1 cellular context compared by ENCODE assay signal in the genomic region with DNA sequence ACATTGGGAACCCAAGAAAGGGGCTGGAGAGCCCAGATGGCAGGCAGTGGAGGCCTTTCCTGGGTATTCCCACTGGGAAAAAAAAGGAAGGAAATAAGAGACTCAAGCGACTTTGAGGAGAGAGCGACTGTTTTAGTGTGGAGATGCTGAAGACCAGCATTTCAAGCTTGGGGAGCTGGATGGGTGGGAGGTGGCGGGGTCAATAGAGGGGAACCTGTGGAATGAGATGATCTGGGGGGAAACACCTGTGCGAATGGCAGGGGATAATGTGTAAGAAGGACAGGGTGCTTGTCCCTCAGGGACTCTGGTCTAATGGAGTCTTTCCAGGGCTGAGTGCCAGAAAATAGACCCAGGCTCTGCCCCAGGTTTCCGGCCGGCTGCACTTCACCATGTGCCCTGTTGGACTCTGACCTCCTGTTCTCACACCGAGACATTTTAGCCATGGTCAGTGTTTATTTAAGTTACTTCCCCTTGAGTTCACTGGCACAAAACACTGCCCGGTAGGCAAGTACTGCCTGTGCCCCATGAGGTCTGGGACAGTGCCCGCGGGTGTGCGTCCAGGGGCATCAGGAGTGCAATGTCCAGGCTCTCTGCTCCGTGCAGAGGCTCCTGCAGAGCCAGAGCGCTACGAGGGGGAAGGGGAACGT.
TF ChIP-seq lines count a peak whose summit lies in the region.

No MANE protein-coding gene starts in this region.

TF ChIP-seq in HepG2, 621 proteins besides CTCF, POLR2A, EP300 and RAD21 (continued from another document and continues in another):
- TF ChIP-seq ZNF572 (CRISPR knock-in tag; IDR thresholded peaks at IDR 0.05) (0 out of 2 replicates have a peak, but pooled peaks have one; percentile 36), FOXA3 (CRISPR knock-in tag; IDR thresholded peaks at IDR 0.05) (peak; percentile 79), ZMYM3 (CRISPR knock-in tag; IDR thresholded peaks at IDR 0.05) (peak; percentile 44), KLF12 (CRISPR knock-in tag; IDR thresholded peaks at IDR 0.05; ENCODE audit: borderline replicate concordance) (no peak), HCFC1 (IDR thresholded peaks at IDR 0.05; ENCODE audit: low read depth, low read length) (no peak), MEIS1 (CRISPR knock-in tag; IDR thresholded peaks at IDR 0.05; ENCODE audit: borderline replicate concordance) (no peak), CBX1 (IDR thresholded peaks at IDR 0.05; ENCODE audit: low read depth) (no peak), SP5 (CRISPR knock-in tag; IDR thresholded peaks at IDR 0.05; ENCODE audit: borderline replicate concordance, low read depth) (no peak), HDAC2 (CRISPR knock-in tag; IDR thresholded peaks at IDR 0.05) (peak; percentile 58; the same call in 1 of the 2 replicates), PHF21A (CRISPR knock-in tag; IDR thresholded peaks at IDR 0.05) (peak; percentile 79), RNF2 (conservative IDR thresholded peaks at IDR 0.05; ENCODE audit: low read depth) (peak; percentile 75), ETV5 (CRISPR knock-in tag; IDR thresholded peaks at IDR 0.05; ENCODE audit: borderline replicate concordance) (peak; percentile 86), ZNF235 (CRISPR knock-in tag; IDR thresholded peaks at IDR 0.05; ENCODE audit: borderline replicate concordance) (no peak), HHEX (CRISPR knock-in tag; IDR thresholded peaks at IDR 0.05) (no peak), ZBTB3 (CRISPR knock-in tag; IDR thresholded peaks at IDR 0.05; ENCODE audit: borderline replicate concordance, low read depth) (no peak), FOXP1 (IDR thresholded peaks at IDR 0.05) (no peak), FOXP1 (CRISPR knock-in tag; IDR thresholded peaks at IDR 0.05) (no peak), FOXK1 (CRISPR knock-in tag; IDR thresholded peaks at IDR 0.05; ENCODE audit: borderline replicate concordance, low read depth) (peak; percentile 50; the same call in 1 of the 2 replicates), ZNF20 (CRISPR knock-in tag; IDR thresholded peaks at IDR 0.05) (0 out of 2 replicates have a peak, but pooled peaks have one; percentile 69), TSC22D2 (CRISPR knock-in tag; IDR thresholded peaks at IDR 0.05; ENCODE audit: borderline replicate concordance) (no peak), ZNF24 (IDR thresholded peaks at IDR 0.05) (no peak), PRMT3 (CRISPR knock-in tag; IDR thresholded peaks at IDR 0.05; ENCODE audit: borderline replicate concordance, low read depth) (no peak), ZC3H4 (CRISPR knock-in tag; IDR thresholded peaks at IDR 0.05; ENCODE audit: borderline replicate concordance) (no peak), ZNF781 (CRISPR knock-in tag; IDR thresholded peaks at IDR 0.05; ENCODE audit: borderline replicate concordance, not compliant biosample characterization) (no peak), ZNF768 (CRISPR knock-in tag; IDR thresholded peaks at IDR 0.05) (no peak), GPN1 (CRISPR knock-in tag; IDR thresholded peaks at IDR 0.05; ENCODE audit: borderline replicate concordance) (no peak), ZNF230 (CRISPR knock-in tag; IDR thresholded peaks at IDR 0.05) (0 out of 2 replicates have a peak, but pooled peaks have one; percentile 31), CBFB (CRISPR knock-in tag; IDR thresholded peaks at IDR 0.05) (no peak), ZNF234 (CRISPR knock-in tag; conservative IDR thresholded peaks at IDR 0.05) (no peak), NCOA1 (CRISPR knock-in tag; IDR thresholded peaks at IDR 0.05) (no peak), FOSL1 (CRISPR knock-in tag; IDR thresholded peaks at IDR 0.05; ENCODE audit: borderline replicate concordance) (no peak), ZNF207 (IDR thresholded peaks at IDR 0.05; ENCODE audit: borderline replicate concordance) (no peak), RBFOX2 (IDR thresholded peaks at IDR 0.05; ENCODE audit: low read depth, low read length) (no peak), SP140L (CRISPR knock-in tag; IDR thresholded peaks at IDR 0.05; ENCODE audit: borderline replicate concordance) (no peak)
- TF ChIP-seq, protein P1, sequence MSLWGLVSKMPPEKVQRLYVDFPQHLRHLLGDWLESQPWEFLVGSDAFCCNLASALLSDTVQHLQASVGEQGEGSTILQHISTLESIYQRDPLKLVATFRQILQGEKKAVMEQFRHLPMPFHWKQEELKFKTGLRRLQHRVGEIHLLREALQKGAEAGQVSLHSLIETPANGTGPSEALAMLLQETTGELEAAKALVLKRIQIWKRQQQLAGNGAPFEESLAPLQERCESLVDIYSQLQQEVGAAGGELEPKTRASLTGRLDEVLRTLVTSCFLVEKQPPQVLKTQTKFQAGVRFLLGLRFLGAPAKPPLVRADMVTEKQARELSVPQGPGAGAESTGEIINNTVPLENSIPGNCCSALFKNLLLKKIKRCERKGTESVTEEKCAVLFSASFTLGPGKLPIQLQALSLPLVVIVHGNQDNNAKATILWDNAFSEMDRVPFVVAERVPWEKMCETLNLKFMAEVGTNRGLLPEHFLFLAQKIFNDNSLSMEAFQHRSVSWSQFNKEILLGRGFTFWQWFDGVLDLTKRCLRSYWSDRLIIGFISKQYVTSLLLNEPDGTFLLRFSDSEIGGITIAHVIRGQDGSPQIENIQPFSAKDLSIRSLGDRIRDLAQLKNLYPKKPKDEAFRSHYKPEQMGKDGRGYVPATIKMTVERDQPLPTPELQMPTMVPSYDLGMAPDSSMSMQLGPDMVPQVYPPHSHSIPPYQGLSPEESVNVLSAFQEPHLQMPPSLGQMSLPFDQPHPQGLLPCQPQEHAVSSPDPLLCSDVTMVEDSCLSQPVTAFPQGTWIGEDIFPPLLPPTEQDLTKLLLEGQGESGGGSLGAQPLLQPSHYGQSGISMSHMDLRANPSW (CRISPR knock-in tag; IDR thresholded peaks at IDR 0.05; ENCODE audit: borderline replicate concordance), result no peak
- TF ChIP-seq, protein P2, sequence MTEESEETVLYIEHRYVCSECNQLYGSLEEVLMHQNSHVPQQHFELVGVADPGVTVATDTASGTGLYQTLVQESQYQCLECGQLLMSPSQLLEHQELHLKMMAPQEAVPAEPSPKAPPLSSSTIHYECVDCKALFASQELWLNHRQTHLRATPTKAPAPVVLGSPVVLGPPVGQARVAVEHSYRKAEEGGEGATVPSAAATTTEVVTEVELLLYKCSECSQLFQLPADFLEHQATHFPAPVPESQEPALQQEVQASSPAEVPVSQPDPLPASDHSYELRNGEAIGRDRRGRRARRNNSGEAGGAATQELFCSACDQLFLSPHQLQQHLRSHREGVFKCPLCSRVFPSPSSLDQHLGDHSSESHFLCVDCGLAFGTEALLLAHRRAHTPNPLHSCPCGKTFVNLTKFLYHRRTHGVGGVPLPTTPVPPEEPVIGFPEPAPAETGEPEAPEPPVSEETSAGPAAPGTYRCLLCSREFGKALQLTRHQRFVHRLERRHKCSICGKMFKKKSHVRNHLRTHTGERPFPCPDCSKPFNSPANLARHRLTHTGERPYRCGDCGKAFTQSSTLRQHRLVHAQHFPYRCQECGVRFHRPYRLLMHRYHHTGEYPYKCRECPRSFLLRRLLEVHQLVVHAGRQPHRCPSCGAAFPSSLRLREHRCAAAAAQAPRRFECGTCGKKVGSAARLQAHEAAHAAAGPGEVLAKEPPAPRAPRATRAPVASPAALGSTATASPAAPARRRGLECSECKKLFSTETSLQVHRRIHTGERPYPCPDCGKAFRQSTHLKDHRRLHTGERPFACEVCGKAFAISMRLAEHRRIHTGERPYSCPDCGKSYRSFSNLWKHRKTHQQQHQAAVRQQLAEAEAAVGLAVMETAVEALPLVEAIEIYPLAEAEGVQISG (CRISPR knock-in tag; IDR thresholded peaks at IDR 0.05), result peak; percentile 62; the same call in 1 of the 2 replicates
- TF ChIP-seq, protein P3, sequence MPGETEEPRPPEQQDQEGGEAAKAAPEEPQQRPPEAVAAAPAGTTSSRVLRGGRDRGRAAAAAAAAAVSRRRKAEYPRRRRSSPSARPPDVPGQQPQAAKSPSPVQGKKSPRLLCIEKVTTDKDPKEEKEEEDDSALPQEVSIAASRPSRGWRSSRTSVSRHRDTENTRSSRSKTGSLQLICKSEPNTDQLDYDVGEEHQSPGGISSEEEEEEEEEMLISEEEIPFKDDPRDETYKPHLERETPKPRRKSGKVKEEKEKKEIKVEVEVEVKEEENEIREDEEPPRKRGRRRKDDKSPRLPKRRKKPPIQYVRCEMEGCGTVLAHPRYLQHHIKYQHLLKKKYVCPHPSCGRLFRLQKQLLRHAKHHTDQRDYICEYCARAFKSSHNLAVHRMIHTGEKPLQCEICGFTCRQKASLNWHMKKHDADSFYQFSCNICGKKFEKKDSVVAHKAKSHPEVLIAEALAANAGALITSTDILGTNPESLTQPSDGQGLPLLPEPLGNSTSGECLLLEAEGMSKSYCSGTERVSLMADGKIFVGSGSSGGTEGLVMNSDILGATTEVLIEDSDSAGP (CRISPR knock-in tag; IDR thresholded peaks at IDR 0.05; ENCODE audit: borderline replicate concordance), result peak; percentile 68
- TF ChIP-seq, protein P4, sequence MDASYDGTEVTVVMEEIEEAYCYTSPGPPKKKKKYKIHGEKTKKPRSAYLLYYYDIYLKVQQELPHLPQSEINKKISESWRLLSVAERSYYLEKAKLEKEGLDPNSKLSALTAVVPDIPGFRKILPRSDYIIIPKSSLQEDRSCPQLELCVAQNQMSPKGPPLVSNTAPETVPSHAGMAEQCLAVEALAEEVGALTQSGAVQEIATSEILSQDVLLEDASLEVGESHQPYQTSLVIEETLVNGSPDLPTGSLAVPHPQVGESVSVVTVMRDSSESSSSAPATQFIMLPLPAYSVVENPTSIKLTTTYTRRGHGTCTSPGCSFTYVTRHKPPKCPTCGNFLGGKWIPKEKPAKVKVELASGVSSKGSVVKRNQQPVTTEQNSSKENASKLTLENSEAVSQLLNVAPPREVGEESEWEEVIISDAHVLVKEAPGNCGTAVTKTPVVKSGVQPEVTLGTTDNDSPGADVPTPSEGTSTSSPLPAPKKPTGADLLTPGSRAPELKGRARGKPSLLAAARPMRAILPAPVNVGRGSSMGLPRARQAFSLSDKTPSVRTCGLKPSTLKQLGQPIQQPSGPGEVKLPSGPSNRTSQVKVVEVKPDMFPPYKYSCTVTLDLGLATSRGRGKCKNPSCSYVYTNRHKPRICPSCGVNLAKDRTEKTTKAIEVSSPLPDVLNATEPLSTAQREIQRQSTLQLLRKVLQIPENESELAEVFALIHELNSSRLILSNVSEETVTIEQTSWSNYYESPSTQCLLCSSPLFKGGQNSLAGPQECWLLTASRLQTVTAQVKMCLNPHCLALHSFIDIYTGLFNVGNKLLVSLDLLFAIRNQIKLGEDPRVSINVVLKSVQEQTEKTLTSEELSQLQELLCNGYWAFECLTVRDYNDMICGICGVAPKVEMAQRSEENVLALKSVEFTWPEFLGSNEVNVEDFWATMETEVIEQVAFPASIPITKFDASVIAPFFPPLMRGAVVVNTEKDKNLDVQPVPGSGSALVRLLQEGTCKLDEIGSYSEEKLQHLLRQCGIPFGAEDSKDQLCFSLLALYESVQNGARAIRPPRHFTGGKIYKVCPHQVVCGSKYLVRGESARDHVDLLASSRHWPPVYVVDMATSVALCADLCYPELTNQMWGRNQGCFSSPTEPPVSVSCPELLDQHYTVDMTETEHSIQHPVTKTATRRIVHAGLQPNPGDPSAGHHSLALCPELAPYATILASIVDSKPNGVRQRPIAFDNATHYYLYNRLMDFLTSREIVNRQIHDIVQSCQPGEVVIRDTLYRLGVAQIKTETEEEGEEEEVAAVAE (CRISPR knock-in tag; IDR thresholded peaks at IDR 0.05; ENCODE audit: borderline replicate concordance), result peak; percentile 53; the same call in 1 of the 2 replicates
- TF ChIP-seq, protein P5, sequence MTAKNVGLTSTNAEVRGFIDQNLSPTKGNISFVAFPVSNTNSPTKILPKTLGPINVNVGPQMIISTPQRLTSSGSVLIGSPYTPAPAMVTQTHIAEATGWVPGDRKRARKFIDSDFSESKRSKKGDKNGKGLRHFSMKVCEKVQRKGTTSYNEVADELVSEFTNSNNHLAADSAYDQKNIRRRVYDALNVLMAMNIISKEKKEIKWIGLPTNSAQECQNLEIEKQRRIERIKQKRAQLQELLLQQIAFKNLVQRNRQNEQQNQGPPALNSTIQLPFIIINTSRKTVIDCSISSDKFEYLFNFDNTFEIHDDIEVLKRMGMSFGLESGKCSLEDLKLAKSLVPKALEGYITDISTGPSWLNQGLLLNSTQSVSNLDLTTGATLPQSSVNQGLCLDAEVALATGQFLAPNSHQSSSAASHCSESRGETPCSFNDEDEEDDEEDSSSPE (CRISPR knock-in tag; IDR thresholded peaks at IDR 0.05), result peak; percentile 41; the same call in 1 of the 2 replicates
- TF ChIP-seq, protein P6, sequence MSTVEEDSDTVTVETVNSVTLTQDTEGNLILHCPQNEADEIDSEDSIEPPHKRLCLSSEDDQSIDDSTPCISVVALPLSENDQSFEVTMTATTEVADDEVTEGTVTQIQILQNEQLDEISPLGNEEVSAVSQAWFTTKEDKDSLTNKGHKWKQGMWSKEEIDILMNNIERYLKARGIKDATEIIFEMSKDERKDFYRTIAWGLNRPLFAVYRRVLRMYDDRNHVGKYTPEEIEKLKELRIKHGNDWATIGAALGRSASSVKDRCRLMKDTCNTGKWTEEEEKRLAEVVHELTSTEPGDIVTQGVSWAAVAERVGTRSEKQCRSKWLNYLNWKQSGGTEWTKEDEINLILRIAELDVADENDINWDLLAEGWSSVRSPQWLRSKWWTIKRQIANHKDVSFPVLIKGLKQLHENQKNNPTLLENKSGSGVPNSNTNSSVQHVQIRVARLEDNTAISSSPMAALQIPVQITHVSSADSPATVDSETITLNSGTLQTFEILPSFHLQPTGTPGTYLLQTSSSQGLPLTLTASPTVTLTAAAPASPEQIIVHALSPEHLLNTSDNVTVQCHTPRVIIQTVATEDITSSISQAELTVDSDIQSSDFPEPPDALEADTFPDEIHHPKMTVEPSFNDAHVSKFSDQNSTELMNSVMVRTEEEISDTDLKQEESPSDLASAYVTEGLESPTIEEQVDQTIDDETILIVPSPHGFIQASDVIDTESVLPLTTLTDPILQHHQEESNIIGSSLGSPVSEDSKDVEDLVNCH (CRISPR knock-in tag; IDR thresholded peaks at IDR 0.05), result no peak
- TF ChIP-seq, protein P7, sequence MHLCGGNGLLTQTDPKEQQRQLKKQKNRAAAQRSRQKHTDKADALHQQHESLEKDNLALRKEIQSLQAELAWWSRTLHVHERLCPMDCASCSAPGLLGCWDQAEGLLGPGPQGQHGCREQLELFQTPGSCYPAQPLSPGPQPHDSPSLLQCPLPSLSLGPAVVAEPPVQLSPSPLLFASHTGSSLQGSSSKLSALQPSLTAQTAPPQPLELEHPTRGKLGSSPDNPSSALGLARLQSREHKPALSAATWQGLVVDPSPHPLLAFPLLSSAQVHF (CRISPR knock-in tag; IDR thresholded peaks at IDR 0.05), result no peak
- TF ChIP-seq, protein P8, sequence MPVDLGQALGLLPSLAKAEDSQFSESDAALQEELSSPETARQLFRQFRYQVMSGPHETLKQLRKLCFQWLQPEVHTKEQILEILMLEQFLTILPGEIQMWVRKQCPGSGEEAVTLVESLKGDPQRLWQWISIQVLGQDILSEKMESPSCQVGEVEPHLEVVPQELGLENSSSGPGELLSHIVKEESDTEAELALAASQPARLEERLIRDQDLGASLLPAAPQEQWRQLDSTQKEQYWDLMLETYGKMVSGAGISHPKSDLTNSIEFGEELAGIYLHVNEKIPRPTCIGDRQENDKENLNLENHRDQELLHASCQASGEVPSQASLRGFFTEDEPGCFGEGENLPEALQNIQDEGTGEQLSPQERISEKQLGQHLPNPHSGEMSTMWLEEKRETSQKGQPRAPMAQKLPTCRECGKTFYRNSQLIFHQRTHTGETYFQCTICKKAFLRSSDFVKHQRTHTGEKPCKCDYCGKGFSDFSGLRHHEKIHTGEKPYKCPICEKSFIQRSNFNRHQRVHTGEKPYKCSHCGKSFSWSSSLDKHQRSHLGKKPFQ (CRISPR knock-in tag; IDR thresholded peaks at IDR 0.05; ENCODE audit: insufficient replicate concordance), result peak; percentile 89
